Comparison of ENCODE assay signal across 8 cellular contexts in the genomic region with DNA sequence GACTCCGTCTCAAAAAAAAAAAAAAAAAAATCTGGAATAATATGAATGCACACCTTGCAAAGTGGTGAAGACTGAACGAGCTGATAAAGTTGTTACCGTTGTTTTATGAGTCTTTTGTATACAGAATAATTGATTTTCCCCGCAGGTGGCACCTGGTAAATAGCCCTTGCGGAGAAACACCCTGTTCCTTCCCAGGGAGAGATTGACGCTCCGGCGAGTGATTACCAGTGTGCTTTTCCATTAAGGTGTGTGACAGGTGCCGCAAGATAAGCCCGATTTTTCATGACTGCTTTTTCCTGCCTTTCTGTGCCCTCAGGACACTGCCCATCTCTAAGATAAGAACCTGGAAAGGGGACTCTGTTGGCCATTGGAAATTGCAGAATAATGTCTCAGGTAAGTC. TPM values are rescaled to one million over a fixed set of nuclear protein-coding genes. Genes with fewer than 3 reads are reported as not detected.
DNase-seq lines count a peak whose midpoint lies in the region; ATAC-seq and TF ChIP-seq lines count a peak whose summit lies in the region.

No MANE protein-coding gene starts in this region.

- peak overlapping the region; percentile 96 for H3K27ac ChIP-seq in neural cell (ENCODE audit: low read length)

- no peak for ATAC-seq in GM21529 (IDR thresholded peaks at IDR 0.05; ENCODE audit: unreplicated experiment)

- H3K4me3 Mint-ChIP-seq in CD14-positive monocyte = peak overlapping the region; percentile 96 to 99
- H3K4me3 Mint-ChIP-seq in dendritic cell treated with granulocyte-macrophage colony-stimulating factor and Interleukin-4, amounts not matched to agents 40 ng/mL and 50 ng/mL, for 4 days = peak overlapping the region; percentile 92

- peaks cover 16% of the 10 kb centered on the region for H3K4me1 Mint-ChIP-seq in CD14-positive monocyte
- peaks cover 12% of the 10 kb centered on the region for H3K4me1 Mint-ChIP-seq in dendritic cell treated with granulocyte-macrophage colony-stimulating factor and Interleukin-4, amounts not matched to agents 40 ng/mL and 50 ng/mL, for 4 days (ENCODE audit: low read depth)

- peak overlapping the region; percentile 93 for H3K4me3 ChIP-seq in neural cell (ENCODE audit: low read length)

- H3K27me3 Mint-ChIP-seq in CD14-positive monocyte (ENCODE audit: low read depth in 3 of 3) = peaks cover 0 to 23% (median 14%) of the 10 kb centered on the region in 3 donors
- peaks cover 21% of the 10 kb centered on the region for H3K27me3 Mint-ChIP-seq in dendritic cell treated with granulocyte-macrophage colony-stimulating factor and Interleukin-4, amounts not matched to agents 40 ng/mL and 50 ng/mL, for 4 days

- TF ChIP-seq RAD21 in neural cell (conservative IDR thresholded peaks at IDR 0.05) = no peak

- H3K9me3 ChIP-seq in neural cell (ENCODE audit: low read length) = peaks cover 5% of the 10 kb centered on the region

- TF ChIP-seq CTCF in CD14-positive monocyte (IDR thresholded peaks at IDR 0.05) = no peak
- no peak for TF ChIP-seq CTCF in neural cell (IDR thresholded peaks at IDR 0.05; ENCODE audit: poor library complexity, severe bottlenecking)

- H4K20me1 ChIP-seq in neural cell (ENCODE audit: insufficient read depth) = no peaks in the 10 kb centered on the region

- peaks cover 18% of the 10 kb centered on the region for H3K36me3 ChIP-seq in neural cell (ENCODE audit: insufficient read depth, low read length)

- H3K9me3 Mint-ChIP-seq in CD14-positive monocyte = peaks cover 33 to 80% (median 67%) of the 10 kb centered on the region in 7 donors
- H3K9me3 Mint-ChIP-seq in dendritic cell treated with granulocyte-macrophage colony-stimulating factor and Interleukin-4, amounts not matched to agents 40 ng/mL and 50 ng/mL, for 4 days = peaks cover 80% of the 10 kb centered on the region

- H3F3A ChIP-seq in neural cell (ENCODE audit: insufficient read depth, low read length, poor library complexity, severe bottlenecking) = peaks cover 4% of the 10 kb centered on the region

- peak overlapping the region; percentile 58 for H3K4me2 ChIP-seq in neural cell (ENCODE audit: low read length)

- peaks cover 11% of the 10 kb centered on the region for H3K79me2 ChIP-seq in neural cell (replicated peaks; ENCODE audit: insufficient read depth, low read length)

- intact Hi-C loops in CD14-positive monocyte (cut with micrococcal nuclease) = loop anchor here (2.0 to 10.0 kb wide), 6 partner anchors 54 to 1536 kb away; a partner anchor contains a TSS
- intact Hi-C loops in dendritic cell treated with granulocyte-macrophage colony-stimulating factor and Interleukin-4, amounts not matched to agents 40 ng/mL and 50 ng/mL, for 4 days (cut with micrococcal nuclease) = no loop called here

- H3K36me3 Mint-ChIP-seq in CD14-positive monocyte = peaks cover 45 to 51% of the 10 kb centered on the region in 2 donors
- peaks cover 74% of the 10 kb centered on the region for H3K36me3 Mint-ChIP-seq in dendritic cell treated with granulocyte-macrophage colony-stimulating factor and Interleukin-4, amounts not matched to agents 40 ng/mL and 50 ng/mL, for 4 days (ENCODE audit: low read depth)

- no peak overlapping the region for H2AFZ ChIP-seq in neural cell (ENCODE audit: low read depth, low read length)

- H3K27me3 ChIP-seq in neural cell (ENCODE audit: insufficient read depth, low read depth, low read length) = no peaks in the 10 kb centered on the region

- peak overlapping the region; percentile 95 to 100 (median 99) for H3K27ac Mint-ChIP-seq in CD14-positive monocyte
- H3K27ac Mint-ChIP-seq in dendritic cell treated with granulocyte-macrophage colony-stimulating factor and Interleukin-4, amounts not matched to agents 40 ng/mL and 50 ng/mL, for 4 days = peak overlapping the region; percentile 100

- H3K9ac ChIP-seq in neural cell (ENCODE audit: low read length) = peak overlapping the region; percentile 91

- DNase-seq in CD14-positive monocyte (ENCODE audit: low spot score) (no peak), NCI-H146 (lab: John Stamatoyannopoulos, UW) (peak; percentile 74), activated gamma-delta T cell (lab: John Stamatoyannopoulos, UW) (no peak), NCI-H1092 (lab: John Stamatoyannopoulos, UW) (no peak), C1 segment of cervical spinal cord (lab: John Stamatoyannopoulos, UW) (no peak)

- no peak for TF ChIP-seq EP300 in neural cell (conservative IDR thresholded peaks at IDR 0.05; ENCODE audit: poor library complexity, severe bottlenecking)

- no peaks in the 10 kb centered on the region for H3K9me2 ChIP-seq in neural cell (ENCODE audit: insufficient read depth, low read length)

TF ChIP-seq in neural cell, 6 proteins besides CTCF, POLR2A, EP300 and RAD21:
- TF ChIP-seq SMC3 (conservative IDR thresholded peaks at IDR 0.05; ENCODE audit: poor library complexity) (no peak), POLR2AphosphoS5 (IDR thresholded peaks at IDR 0.05) (no peak), TAF1 (IDR thresholded peaks at IDR 0.05; ENCODE audit: low read depth) (no peak), MXI1 (conservative IDR thresholded peaks at IDR 0.05; ENCODE audit: poor library complexity, severe bottlenecking) (no peak)
TF ChIP-seq in neural cell: peak in this region for 0.

RNA-seq across cellular contexts. Expression of a gene that starts 0.9 kb away (rescaled TPM):
- polyA plus RNA-seq in CD14-positive monocyte = 1 to 10 TPM; 3.2 to 4.4 TPM
- polyA plus RNA-seq in neural cell = 92.6 and 107 TPM in 2 replicates
- 63.8 and 66.8 TPM in 2 replicates for polyA minus RNA-seq in neural cell

RNA-seq across cellular contexts. Expression of a gene that starts 1.5 kb away (rescaled TPM):
- not detected for polyA plus RNA-seq in CD14-positive monocyte
- polyA plus RNA-seq in neural cell = 0.51 TPM in 1 of 2 replicates, not detected in the other
- 0.24 and 0.58 TPM in 2 replicates for polyA minus RNA-seq in neural cell

RNA-seq across cellular contexts. Expression of a gene that starts 55.6 kb away (rescaled TPM):
- polyA plus RNA-seq in CD14-positive monocyte (1 to 10 TPM; 2.3 to 5.7 TPM), neural cell (42.1 and 57.5 TPM in 2 replicates)
- polyA minus RNA-seq in neural cell = 68.5 and 68.9 TPM in 2 replicates

Comparison
In these comparisons a context has a peak if more than half of its experiments do, and no peak if none do; other contexts are left out.
1. RNA of a gene that starts 0.9 kb away (polyA plus RNA-seq): 92.6 to 107 TPM in neural cell; 3.2 to 4.4 TPM in CD14-positive monocyte; every median in the first group is over 10 times any median in the second.